In the genomic region with DNA sequence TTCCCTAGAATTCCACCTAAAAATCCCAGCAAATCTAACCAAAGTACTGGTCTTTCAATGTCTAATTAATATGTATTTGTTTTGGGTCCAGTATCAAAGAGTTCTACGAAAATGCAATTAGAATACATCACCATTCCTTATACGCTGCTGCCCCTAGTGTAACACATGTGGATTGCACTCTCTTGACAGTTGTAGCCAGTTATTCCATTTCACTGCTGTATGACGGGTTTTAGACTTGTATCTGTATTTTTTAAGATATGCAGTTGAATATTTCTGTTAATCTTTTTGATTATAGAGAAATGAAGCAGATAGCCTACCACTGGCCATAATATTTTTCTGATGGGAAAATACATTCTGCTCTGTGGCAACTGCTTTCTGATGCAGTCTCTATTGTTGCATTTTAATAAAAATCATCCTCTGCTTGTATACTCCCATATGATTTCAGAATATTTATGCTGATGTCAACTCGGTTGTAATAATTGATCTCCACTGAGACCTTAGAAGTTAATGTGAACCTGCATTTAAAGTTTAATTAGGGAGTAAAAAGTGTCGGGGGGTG, we compare ENCODE assay signal across 9 cellular contexts. TPM values are rescaled to one million over a fixed set of nuclear protein-coding genes. Genes with fewer than 3 reads are reported as not detected.
DNase-seq lines count a peak whose midpoint lies in the region; ATAC-seq, FAIRE-seq and TF ChIP-seq lines count a peak whose summit lies in the region.
"Had no signal": no experiment of that assay in that cellular context is flagged by ENCODE, and none has a peak within 500 bp of the region (broad histone marks: within the 10 kb centered on the region; RNA-seq: fewer than 3 reads in every experiment).

No MANE protein-coding gene starts in this region.

- no peaks in the 10 kb centered on the region for H3K27me3 Mint-ChIP-seq in central memory CD8-positive, alpha-beta T cell

- no peaks in the 10 kb centered on the region for H3K79me2 ChIP-seq in SK-N-SH (ENCODE audit: insufficient read depth)

- WGBS in SK-N-SH (ENCODE audit: low lambda C conversion rate) = 13% methylated on average over 5 of the region's 5 CpGs
- WGBS in suprapubic skin = 28% methylated on average over 5 of the region's 5 CpGs

- CTCF ChIA-PET in AG04450 (lab: Charles Lee) (interaction anchor here (0.7 to 1.5 kb wide), 6 partner anchors 46 to 1015 kb away, joined by 3 to 27 read pairs (median 4); a partner anchor contains a TSS), SK-N-SH (lab: Yijun Ruan, JAX) (interaction anchor here (0.8 to 1.5 kb wide), 14 partner anchors 12 to 605 kb away, joined by 3 to 7 read pairs (median 3); a partner anchor contains a TSS)

- H3K9me2 ChIP-seq in SK-N-SH = no peaks in the 10 kb centered on the region

- H3K4me1 ChIP-seq in SK-N-SH (ENCODE audit: control insufficient read depth in 1 of 2, insufficient read depth in 2 of 2, low read depth in 1 of 2, low read length in 1 of 2) (no peaks in the 10 kb centered on the region), suprapubic skin (no peaks in the 10 kb centered on the region)

- peak; percentile 91 for TF ChIP-seq RAD21 in SK-N-SH (IDR thresholded peaks at IDR 0.05; ENCODE audit: low read length)

- peaks cover 0 to 4% of the 10 kb centered on the region in 2 experiments for H3K36me3 ChIP-seq in SK-N-SH (replicated peaks in 1 of 2; ENCODE audit: control insufficient read depth in 1 of 2, insufficient read depth in 2 of 2, low read length in 1 of 2)
- H3K36me3 ChIP-seq in suprapubic skin = no peaks in the 10 kb centered on the region

- H3K4me3 ChIP-seq in AG04450 (ENCODE audit: low read depth, low read length) = no peak overlapping the region
- H3K4me3 ChIP-seq in SK-N-SH (ENCODE audit: low read depth in 2 of 2, low read length in 1 of 2) = peak overlapping the region; percentile 2 to 7; a peak in 1 of 4 replicates
- H3K4me3 ChIP-seq in suprapubic skin = peak overlapping the region; percentile 14
- H3K4me3 ChIP-seq: skin epidermis had no signal

- TF ChIP-seq EP300 in SK-N-SH (IDR thresholded peaks at IDR 0.05; ENCODE audit: borderline replicate concordance in 1 of 2, low read depth in 1 of 2, low read length in 1 of 2) (no peak), suprapubic skin (IDR thresholded peaks at IDR 0.05) (no peak)

- no peaks in the 10 kb centered on the region for H3F3A ChIP-seq in SK-N-SH (replicated peaks; ENCODE audit: insufficient read depth)

- peak; percentile 73 for TF ChIP-seq CTCF in AG04450 (IDR thresholded peaks at IDR 0.05; ENCODE audit: low read depth, low read length)
- TF ChIP-seq CTCF in SK-N-SH (IDR thresholded peaks at IDR 0.05) = peak; percentile 93
- TF ChIP-seq CTCF in suprapubic skin (IDR thresholded peaks at IDR 0.05) = peak; percentile 69 to 71

- peaks cover 18% of the 10 kb centered on the region for H3K4me1 Mint-ChIP-seq in central memory CD8-positive, alpha-beta T cell

- no peaks in the 10 kb centered on the region for H4K20me1 ChIP-seq in SK-N-SH (ENCODE audit: insufficient read depth)

- no peak for TF ChIP-seq POLR2A in suprapubic skin (IDR thresholded peaks at IDR 0.05)

- no peaks in the 10 kb centered on the region for H3K9me3 ChIP-seq in AG04450 (ENCODE audit: control insufficient read depth, insufficient read depth, low read length)
- H3K9me3 ChIP-seq in SK-N-SH = no peaks in the 10 kb centered on the region
- H3K9me3 ChIP-seq in suprapubic skin = no peaks in the 10 kb centered on the region

- peaks cover 2% of the 10 kb centered on the region for H3K36me3 Mint-ChIP-seq in central memory CD8-positive, alpha-beta T cell (ENCODE audit: insufficient read depth)

- peak overlapping the region; percentile 93 for H3K27ac Mint-ChIP-seq in central memory CD8-positive, alpha-beta T cell (ENCODE audit: low read depth)

- H3K9me3 Mint-ChIP-seq in central memory CD8-positive, alpha-beta T cell = no peaks in the 10 kb centered on the region

- H3K4me2 ChIP-seq in SK-N-SH = peak overlapping the region; percentile 50; the same call in 1 of the 2 replicates

- no peak overlapping the region for H3K9ac ChIP-seq in SK-N-SH

- H2AFZ ChIP-seq in SK-N-SH (ENCODE audit: low read depth) = peak overlapping the region; percentile 49; the same call in 1 of the 2 replicates

- FAIRE-seq in G401.6 (lab: Jason Lieb, UNC) = peak; percentile 69

- no peak for DNase-seq in AG04450 (ENCODE audit: low read depth, low spot score)
- peak; percentile 55 for DNase-seq in HT-29 (ENCODE audit: low spot score)
- peak; percentile 40 for DNase-seq in SK-N-SH
- DNase-seq in central memory CD8-positive, alpha-beta T cell (ENCODE audit: low spot score in 2 of 2) = peak in 1 of 2 donors; percentile 14
- DNase-seq in left lobe of liver (ENCODE audit: low spot score) = no peak
- no peak for DNase-seq in suprapubic skin (ENCODE audit: low spot score in 2 of 2)

- peak; percentile 69 for ATAC-seq in central memory CD8-positive, alpha-beta T cell (replicated peaks; ENCODE audit: extremely low read depth, poor library complexity, severe bottlenecking)
- peak; percentile 88 for ATAC-seq in left lobe of liver
- no peak for ATAC-seq in HG03139 (IDR thresholded peaks at IDR 0.05; ENCODE audit: unreplicated experiment)

- peak overlapping the region; percentile 72 for H3K4me3 Mint-ChIP-seq in central memory CD8-positive, alpha-beta T cell

- H3K27me3 ChIP-seq in AG04450 (ENCODE audit: control insufficient read depth, insufficient read depth, low read length) (no peaks in the 10 kb centered on the region), SK-N-SH (ENCODE audit: insufficient read depth) (no peaks in the 10 kb centered on the region), suprapubic skin (no peaks in the 10 kb centered on the region)

- H3K27ac ChIP-seq in AG04450 (ENCODE audit: low read depth, low read length) = no peak overlapping the region
- peak overlapping the region in 1 of 2 experiments; percentile 44; a peak in 2 of 4 replicates for H3K27ac ChIP-seq in SK-N-SH (ENCODE audit: low read depth in 2 of 2, low read length in 1 of 2)
- H3K27ac ChIP-seq in suprapubic skin = no peak overlapping the region

- POLR2A ChIA-PET in AG04450 (lab: Yijun Ruan, JAX) = no interaction called here
- POLR2A ChIA-PET in SK-N-SH (lab: Yijun Ruan, JAX) = interaction anchor here (1.2 kb wide), 1 partner anchor 418 kb away, joined by 4 read pairs; no protein-coding TSS in a partner anchor

TF ChIP-seq in SK-N-SH, 30 proteins besides CTCF, POLR2A, EP300 and RAD21 (continues in another document):
- TF ChIP-seq SIN3A (IDR thresholded peaks at IDR 0.05; ENCODE audit: borderline replicate concordance, low read depth, low read length) (no peak), SMC3 (IDR thresholded peaks at IDR 0.05; ENCODE audit: low read depth, low read length) (peak; percentile 58), EZH2phosphoT487 (IDR thresholded peaks at IDR 0.05; ENCODE audit: borderline replicate concordance, low read depth) (no peak), TEAD4 (IDR thresholded peaks at IDR 0.05; ENCODE audit: borderline replicate concordance, insufficient read depth) (no peak), CHD2 (IDR thresholded peaks at IDR 0.05; ENCODE audit: low read length, partially characterized antibody) (no peak)
- TF ChIP-seq, protein P1, sequence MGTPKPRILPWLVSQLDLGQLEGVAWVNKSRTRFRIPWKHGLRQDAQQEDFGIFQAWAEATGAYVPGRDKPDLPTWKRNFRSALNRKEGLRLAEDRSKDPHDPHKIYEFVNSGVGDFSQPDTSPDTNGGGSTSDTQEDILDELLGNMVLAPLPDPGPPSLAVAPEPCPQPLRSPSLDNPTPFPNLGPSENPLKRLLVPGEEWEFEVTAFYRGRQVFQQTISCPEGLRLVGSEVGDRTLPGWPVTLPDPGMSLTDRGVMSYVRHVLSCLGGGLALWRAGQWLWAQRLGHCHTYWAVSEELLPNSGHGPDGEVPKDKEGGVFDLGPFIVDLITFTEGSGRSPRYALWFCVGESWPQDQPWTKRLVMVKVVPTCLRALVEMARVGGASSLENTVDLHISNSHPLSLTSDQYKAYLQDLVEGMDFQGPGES (IDR thresholded peaks at IDR 0.05; ENCODE audit: low read depth, low read length) = no peak
- TF ChIP-seq, protein P2, sequence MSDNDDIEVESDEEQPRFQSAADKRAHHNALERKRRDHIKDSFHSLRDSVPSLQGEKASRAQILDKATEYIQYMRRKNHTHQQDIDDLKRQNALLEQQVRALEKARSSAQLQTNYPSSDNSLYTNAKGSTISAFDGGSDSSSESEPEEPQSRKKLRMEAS (IDR thresholded peaks at IDR 0.05; ENCODE audit: low read depth) = peak; percentile 38; the same call in 1 of the 2 replicates

RNA-seq across cellular contexts. Expression of a gene that starts 17.1 kb away (rescaled TPM):
- not detected in 2 replicates for polyA plus RNA-seq in AG04450 (2011; rRNA removed)
- polyA minus RNA-seq in AG04450 (2011; rRNA and poly(A)+ RNA removed) = not detected in 2 replicates
- not detected in 2 replicates for total RNA-seq in HT-29 (2014; rRNA removed; shearing (Covaris generic))
- polyA plus RNA-seq in SK-N-SH (2012; rRNA removed) = 0.31 TPM in 1 of 2 replicates, not detected in the other
- polyA plus RNA-seq in SK-N-SH (2012; cell fraction: cytosol; rRNA removed) = 0.17 TPM in 1 of 2 replicates, not detected in the other
- not detected in 2 replicates for polyA plus RNA-seq in SK-N-SH (2012; cell fraction: nucleus; rRNA removed)
- total RNA-seq in left lobe of liver = not detected
- not detected for total RNA-seq in suprapubic skin

RNA-seq across cellular contexts. Expression of a gene that starts 27.0 kb away (rescaled TPM):
- polyA plus RNA-seq in AG04450 (2011; rRNA removed) (not detected in 2 replicates), SK-N-SH (2012; rRNA removed) (not detected in 2 replicates)
- polyA minus RNA-seq in AG04450 (2011; rRNA and poly(A)+ RNA removed) = not detected in 2 replicates
- not detected in 2 replicates for total RNA-seq in HT-29 (2014; rRNA removed; shearing (Covaris generic))
- polyA plus RNA-seq in SK-N-SH (2012; cell fraction: cytosol; rRNA removed) = not detected in 2 replicates
- polyA plus RNA-seq in SK-N-SH (2012; cell fraction: nucleus; rRNA removed) = not detected in 2 replicates
- total RNA-seq in left lobe of liver (1.9 TPM), suprapubic skin (not detected)

RNA-seq across cellular contexts. Expression of a gene that starts 31.0 kb away (rescaled TPM):
- polyA plus RNA-seq in AG04450 (2011; rRNA removed) = not detected in 2 replicates
- polyA minus RNA-seq in AG04450 (2011; rRNA and poly(A)+ RNA removed) = not detected in 2 replicates
- not detected in 2 replicates for total RNA-seq in HT-29 (2014; rRNA removed; shearing (Covaris generic))
- 4.2 and 4.7 TPM in 2 replicates for polyA plus RNA-seq in SK-N-SH (2012; rRNA removed)
- 6.2 and 7.0 TPM in 2 replicates for polyA plus RNA-seq in SK-N-SH (2012; cell fraction: cytosol; rRNA removed)
- polyA plus RNA-seq in SK-N-SH (2012; cell fraction: nucleus; rRNA removed) = 0.94 and 1.5 TPM in 2 replicates
- total RNA-seq in left lobe of liver = not detected
- not detected for total RNA-seq in suprapubic skin

RNA-seq across cellular contexts. Expression of a gene that starts 57.6 kb away (rescaled TPM):
- polyA plus RNA-seq in AG04450 (2011; rRNA removed) (15.0 and 15.8 TPM in 2 replicates), SK-N-SH (2012; rRNA removed) (23.5 and 26.9 TPM in 2 replicates)
- 17.9 and 20.6 TPM in 2 replicates for polyA minus RNA-seq in AG04450 (2011; rRNA and poly(A)+ RNA removed)
- total RNA-seq in HT-29 (2014; rRNA removed; shearing (Covaris generic)) = 18.3 and 20.1 TPM in 2 replicates
- 13.7 and 18.0 TPM in 2 replicates for polyA plus RNA-seq in SK-N-SH (2012; cell fraction: cytosol; rRNA removed)
- 21.8 and 23.3 TPM in 2 replicates for polyA plus RNA-seq in SK-N-SH (2012; cell fraction: nucleus; rRNA removed)
- total RNA-seq in left lobe of liver (6.7 TPM), suprapubic skin (10 to 100 TPM; 12.4 to 25.2 (median 22.0) TPM)

Comparison
In these comparisons a context has a peak if more than half of its experiments do, and no peak if none do; other contexts are left out.
1. DNase-seq: peak in HT-29 (single experiment) and SK-N-SH (single experiment); none in AG04450 (single experiment), left lobe of liver (single experiment) and suprapubic skin (0 of 2).
2. Peak in every context shown above with its lines, with median percentiles within 50 percentile points of each other: CTCF ChIP-seq.